In genomic region chr10:84521015-84521414, GRCh38 we compare ENCODE assay signal across 14 cellular contexts.
"Had no signal": no experiment of that assay in that cellular context is flagged by ENCODE, and none has a peak within 500 bp of the region (broad histone marks: within the 10 kb centered on the region; RNA-seq: fewer than 3 reads in every experiment).

No MANE protein-coding gene starts in this region.

- DNase-seq: activated CD4-positive, alpha-beta memory T cell treated with anti-CD3 and anti-CD28 coated beads, Interleukin-2, amount 10 ng/mL, durations not matched to agents 7 days and 5 days; activated CD4-positive, alpha-beta T cell treated with anti-CD3 and anti-CD28 coated beads for 36 hours; activated T-cell treated with anti-CD3 and anti-CD28 coated beads, Interleukin-2, amount 50 U/mL, for 72 hours; central memory CD4-positive, alpha-beta T cell; cortex of kidney; effector CD8-positive, alpha-beta T cell; gastrocnemius medialis; kidney; left ventricle myocardium superior; mesendoderm; right cardiac atrium; small intestine; T-helper 1 cell had no signal

- H3K27me3 Mint-ChIP-seq: activated CD4-positive, alpha-beta memory T cell treated with anti-CD3 and anti-CD28 coated beads, Interleukin-2, amount 10 ng/mL, durations not matched to agents 7 days and 5 days; activated CD4-positive, alpha-beta T cell treated with anti-CD3 and anti-CD28 coated beads for 36 hours; stimulated activated memory B cell treated with anti-CD40 and anti-IgM and Interleukin-4, amounts not matched to agents 10 μg/mL and 1 μg/mL and 100 μg/mL, for 72 hours had no signal

- ATAC-seq: activated CD4-positive, alpha-beta T cell treated with anti-CD3 and anti-CD28 coated beads for 36 hours; activated T-cell treated with anti-CD3 and anti-CD28 coated beads, Interleukin-2, amount 50 U/mL, for 72 hours; gastrocnemius medialis; left ventricle myocardium superior; right cardiac atrium; stimulated activated memory B cell treated with anti-CD40 and anti-IgM and Interleukin-4, amounts not matched to agents 10 μg/mL and 1 μg/mL and 100 μg/mL, for 72 hours had no signal

- H3K4me3 Mint-ChIP-seq: activated CD4-positive, alpha-beta memory T cell treated with anti-CD3 and anti-CD28 coated beads, Interleukin-2, amount 10 ng/mL, durations not matched to agents 7 days and 5 days; activated CD4-positive, alpha-beta T cell treated with anti-CD3 and anti-CD28 coated beads for 36 hours; activated T-cell treated with anti-CD3 and anti-CD28 coated beads, Interleukin-2, amount 50 U/mL, for 72 hours; stimulated activated memory B cell treated with anti-CD40 and anti-IgM and Interleukin-4, amounts not matched to agents 10 μg/mL and 1 μg/mL and 100 μg/mL, for 72 hours had no signal

- H3K4me1 Mint-ChIP-seq: activated CD4-positive, alpha-beta memory T cell treated with anti-CD3 and anti-CD28 coated beads, Interleukin-2, amount 10 ng/mL, durations not matched to agents 7 days and 5 days; stimulated activated memory B cell treated with anti-CD40 and anti-IgM and Interleukin-4, amounts not matched to agents 10 μg/mL and 1 μg/mL and 100 μg/mL, for 72 hours had no signal

- H3K27ac Mint-ChIP-seq: activated CD4-positive, alpha-beta memory T cell treated with anti-CD3 and anti-CD28 coated beads, Interleukin-2, amount 10 ng/mL, durations not matched to agents 7 days and 5 days; activated CD4-positive, alpha-beta T cell treated with anti-CD3 and anti-CD28 coated beads for 36 hours; activated T-cell treated with anti-CD3 and anti-CD28 coated beads, Interleukin-2, amount 50 U/mL, for 72 hours; stimulated activated memory B cell treated with anti-CD40 and anti-IgM and Interleukin-4, amounts not matched to agents 10 μg/mL and 1 μg/mL and 100 μg/mL, for 72 hours had no signal
